Comparison of ENCODE assay signal across 8 cellular contexts in genomic region chr7:5665106-5666025, GRCh38.
DNase-seq lines count a peak whose midpoint lies in the region; ATAC-seq and TF ChIP-seq lines count a peak whose summit lies in the region.

No MANE protein-coding gene starts in this region.

- DNase-seq in C1 segment of cervical spinal cord (lab: John Stamatoyannopoulos, UW) (peak in 11 of 14 donors; percentile 25 to 69 (median 49)), H9 (peak; percentile 81), NCI-H446 (lab: John Stamatoyannopoulos, UW) (peak; percentile 77 to 84), colonic mucosa (peak; percentile 86)
- DNase-seq in stimulated activated CD4-positive, alpha-beta T cell treated with anti-CD3 and anti-CD28 coated beads, Interleukin-4, amount 100 ng/mL, for 4 hours: peak; percentile 39 to 56

- H2BK15ac ChIP-seq in H9 (ENCODE audit: low read depth, low read length): no peak overlapping the region

- H3K4ac ChIP-seq in H9 (ENCODE audit: low read depth, low read length): no peak overlapping the region

- no peak overlapping the region for H4K8ac ChIP-seq in H9 (replicated peaks; ENCODE audit: insufficient read length, low read depth, low read length)

- H3K18ac ChIP-seq in H9 (ENCODE audit: insufficient read length, low read depth, low read length): no peak overlapping the region

- no peaks in the 10 kb centered on the region for H4K20me1 ChIP-seq in H9 (ENCODE audit: control insufficient read depth, insufficient read depth, insufficient read length)

- H2BK12ac ChIP-seq in H9 (ENCODE audit: insufficient read length, low read depth, low read length): no peak overlapping the region

- no peaks in the 10 kb centered on the region for H3K9me3 ChIP-seq in H9 (ENCODE audit: control insufficient read depth, low read depth, low read length)
- no peaks in the 10 kb centered on the region for H3K9me3 ChIP-seq in colonic mucosa
- no peaks in the 10 kb centered on the region for H3K9me3 ChIP-seq in liver (ENCODE audit: control insufficient read depth in 4 of 4, low read length in 3 of 4)

- no peaks in the 10 kb centered on the region for H3K27me3 Mint-ChIP-seq in H9 (ENCODE audit: low read depth)

- peak; percentile 56 to 63 for ATAC-seq in activated CD4-positive, CD25-positive, alpha-beta regulatory T cell treated with anti-CD3 and anti-CD28 coated beads, Interleukin-2, amount 50 U/mL, for 24 hours
- no peak for ATAC-seq in HG03095 (IDR thresholded peaks at IDR 0.05; ENCODE audit: unreplicated experiment)

- no peak overlapping the region for H3T11ph ChIP-seq in H9 (ENCODE audit: low read length)

- H2AK5ac ChIP-seq in H9 (ENCODE audit: insufficient read length, low read length): no peak overlapping the region

- WGBS in H9 (ENCODE audit: extremely low coverage, insufficient read length, low lambda C conversion rate): no CpG with 5 or more reads among the region's 18 CpGs
- 77% methylated on average over 18 of the region's 18 CpGs for WGBS in liver

- H3K27me3 ChIP-seq in H9 (ENCODE audit: insufficient read depth, low read length): no peaks in the 10 kb centered on the region
- H3K27me3 ChIP-seq in colonic mucosa: no peaks in the 10 kb centered on the region
- H3K27me3 ChIP-seq in liver (ENCODE audit: control insufficient read depth in 4 of 4, insufficient read depth in 4 of 4, low read length in 3 of 4): no peaks in the 10 kb centered on the region

- intact Hi-C loops in colonic mucosa (cut with DNase I): loop anchor here (2.0 kb wide), 1 partner anchor 171 kb away; no protein-coding TSS in a partner anchor

- H3K27ac Mint-ChIP-seq in H9: peak overlapping the region in 2 of 3 experiments; percentile 68 to 77; a peak in 2 of 7 replicates

- H3K9ac ChIP-seq in H9 (ENCODE audit: extremely low read depth, insufficient read length, low read length) (no peak overlapping the region), colonic mucosa (ENCODE audit: low read depth in 2 of 2, low read length in 2 of 2) (no peak overlapping the region), liver (ENCODE audit: low read depth in 1 of 2, low read length in 2 of 2) (no peak overlapping the region)

- no peak overlapping the region for H3K23ac ChIP-seq in H9 (ENCODE audit: insufficient read length, low read depth, low read length)

- no peak overlapping the region for H3K27ac ChIP-seq in H9 (ENCODE audit: insufficient read length, low read depth, low read length)
- no peak overlapping the region for H3K27ac ChIP-seq in colonic mucosa
- H3K27ac ChIP-seq in liver (ENCODE audit: low read depth in 1 of 2, low read length in 2 of 2): no peak overlapping the region

- H3K4me1 ChIP-seq in H9 (ENCODE audit: insufficient read depth, low read length) (no peaks in the 10 kb centered on the region), colonic mucosa (no peaks in the 10 kb centered on the region), liver (ENCODE audit: control insufficient read depth in 4 of 4, insufficient read depth in 4 of 4, low read length in 3 of 4) (peaks cover 0 to under 1% (median 0%) of the 10 kb centered on the region in 4 donors)

- peak; percentile 93 for TF ChIP-seq CTCF in H9 (conservative IDR thresholded peaks at IDR 0.05)
- TF ChIP-seq CTCF in colonic mucosa (IDR thresholded peaks at IDR 0.05): peak; percentile 67
- peak; percentile 84 for TF ChIP-seq CTCF in liver (IDR thresholded peaks at IDR 0.05; ENCODE audit: low read depth, low read length, missing input control)

- no peak overlapping the region for H3K14ac ChIP-seq in H9 (ENCODE audit: insufficient read depth, low read length)

- H3K23me2 ChIP-seq in H9 (ENCODE audit: insufficient read length, low read depth, low read length, poor library complexity, severe bottlenecking): no peaks in the 10 kb centered on the region

- H2BK20ac ChIP-seq in H9 (ENCODE audit: low read depth, low read length, poor library complexity, severe bottlenecking): no peak overlapping the region

- H2AFZ ChIP-seq in H9 (ENCODE audit: low read length): no peak overlapping the region

- H3K4me3 ChIP-seq in colonic mucosa: no peak overlapping the region
- no peak overlapping the region for H3K4me3 ChIP-seq in liver (ENCODE audit: low read depth in 1 of 3, low read length in 3 of 3)

- H4K5ac ChIP-seq in H9 (ENCODE audit: insufficient read length, low read depth, low read length): no peak overlapping the region

- peaks cover 5 to 17% (median 8%) of the 10 kb centered on the region in 3 experiments; a peak in 5 of 7 replicates for H3K36me3 Mint-ChIP-seq in H9 (ENCODE audit: insufficient read depth in 1 of 3, low read depth in 3 of 3)

- H3K4me3 Mint-ChIP-seq in H9: peak overlapping the region in 1 of 2 experiments; percentile 4; a peak in 2 of 5 replicates

- H3K4me2 ChIP-seq in H9 (ENCODE audit: insufficient read depth, insufficient read length, low read length): no peak overlapping the region

- H3K79me2 ChIP-seq in H9 (ENCODE audit: insufficient read depth, low read length): no peaks in the 10 kb centered on the region

- peak; percentile 88 to 89 for TF ChIP-seq RAD21 in liver (IDR thresholded peaks at IDR 0.05)

- no peaks in the 10 kb centered on the region for H3K79me1 ChIP-seq in H9 (ENCODE audit: insufficient read depth, low read depth, low read length, poor library complexity, severe bottlenecking)

- no peak overlapping the region for H4K91ac ChIP-seq in H9 (ENCODE audit: insufficient read length, low read depth, low read length)

- H2BK5ac ChIP-seq in H9 (ENCODE audit: insufficient read length, low read length): no peak overlapping the region

- H3K36me3 ChIP-seq in colonic mucosa: no peaks in the 10 kb centered on the region
- H3K36me3 ChIP-seq in liver (ENCODE audit: control insufficient read depth in 4 of 4, insufficient read depth in 3 of 4, low read depth in 1 of 4, low read length in 3 of 4): peaks cover 0 to 11% (median 3%) of the 10 kb centered on the region in 4 donors

- peaks cover 24 to 33% of the 10 kb centered on the region in 2 experiments for H3K4me1 Mint-ChIP-seq in H9

- no peaks in the 10 kb centered on the region for H3K9me3 Mint-ChIP-seq in H9

- H2BK120ac ChIP-seq in H9 (ENCODE audit: low read depth, low read length, poor library complexity, severe bottlenecking): no peak overlapping the region

- no peak overlapping the region for H3K56ac ChIP-seq in H9 (ENCODE audit: insufficient read length, low read depth, low read length)

TF ChIP-seq in liver, 16 proteins besides CTCF, POLR2A, EP300 and RAD21:
- TF ChIP-seq GABPA (IDR thresholded peaks at IDR 0.05 in 1 of 2, conservative IDR thresholded peaks at IDR 0.05 in 1 of 2): no peak
- TF ChIP-seq REST (IDR thresholded peaks at IDR 0.05): no peak
- TF ChIP-seq ATF3 (IDR thresholded peaks at IDR 0.05): no peak
- no peak for TF ChIP-seq FOXA2 (IDR thresholded peaks at IDR 0.05)
- no peak for TF ChIP-seq JUND (IDR thresholded peaks at IDR 0.05)
- no peak for TF ChIP-seq YY1 (IDR thresholded peaks at IDR 0.05)
